Comparison of ENCODE assay signal across 12 cellular contexts in genomic region chr2:186913870-186914269, GRCh38.
A peak's percentile ranks its signal among the peaks of the same experiment; 100 is the strongest.
DNase-seq lines count a peak whose midpoint lies in the region; ATAC-seq lines count a peak whose summit lies in the region.
"Had no signal": no experiment of that assay in that cellular context is flagged by ENCODE, and none has a peak within 500 bp of the region (broad histone marks: within the 10 kb centered on the region; RNA-seq: fewer than 3 reads in every experiment).

No MANE protein-coding gene starts in this region.

- H3K36me3 Mint-ChIP-seq in stimulated activated naive B cell treated with anti-CD40 and anti-IgM and Interleukin-4, amounts not matched to agents 10 μg/mL and 1 μg/mL and 100 μg/mL, for 72 hours: no peaks in the 10 kb centered on the region

- no peaks in the 10 kb centered on the region for H3K27me3 Mint-ChIP-seq in stimulated activated naive B cell treated with anti-CD40 and anti-IgM and Interleukin-4, amounts not matched to agents 10 μg/mL and 1 μg/mL and 100 μg/mL, for 72 hours

- H3K9me3 Mint-ChIP-seq in stimulated activated naive B cell treated with anti-CD40 and anti-IgM and Interleukin-4, amounts not matched to agents 10 μg/mL and 1 μg/mL and 100 μg/mL, for 72 hours: no peaks in the 10 kb centered on the region

- H3K4me3 Mint-ChIP-seq in stimulated activated naive B cell treated with anti-CD40 and anti-IgM and Interleukin-4, amounts not matched to agents 10 μg/mL and 1 μg/mL and 100 μg/mL, for 72 hours: no peak overlapping the region

- peaks cover 2 to 8% of the 10 kb centered on the region in 2 donors for H3K4me1 Mint-ChIP-seq in stimulated activated naive B cell treated with anti-CD40 and anti-IgM and Interleukin-4, amounts not matched to agents 10 μg/mL and 1 μg/mL and 100 μg/mL, for 72 hours

- ATAC-seq in HG02798 (IDR thresholded peaks at IDR 0.05; ENCODE audit: poor library complexity, unreplicated experiment) (peak; percentile 99), HG03571 (IDR thresholded peaks at IDR 0.05; ENCODE audit: unreplicated experiment) (peak; percentile 78)
- peak; percentile 89 to 95 for ATAC-seq in stimulated activated naive B cell treated with anti-CD40 and anti-IgM and Interleukin-4, amounts not matched to agents 10 μg/mL and 1 μg/mL and 100 μg/mL, for 72 hours (replicated peaks)

- intact Hi-C loops in posterior cingulate gyrus (cut with DNase I): no loop called here

- H3K27ac Mint-ChIP-seq in stimulated activated naive B cell treated with anti-CD40 and anti-IgM and Interleukin-4, amounts not matched to agents 10 μg/mL and 1 μg/mL and 100 μg/mL, for 72 hours: no peak overlapping the region

- peak; percentile 1 for DNase-seq in NCI-H146 (lab: John Stamatoyannopoulos, UW)
- no peak for DNase-seq in NCI-H146 treated with DMSO at 0.1 percent for 48 hours (lab: John Stamatoyannopoulos, UW; ENCODE audit: unreplicated experiment)
- no peak for DNase-seq in stimulated activated naive B cell treated with anti-CD40 and anti-IgM and Interleukin-4, amounts not matched to agents 10 μg/mL and 1 μg/mL and 100 μg/mL, for 72 hours
- DNase-seq in DMS153 treated with DMSO at 0.1 percent for 48 hours (lab: John Stamatoyannopoulos, UW; ENCODE audit: unreplicated experiment): no peak
- DNase-seq in posterior cingulate gyrus: no peak
- no peak for DNase-seq in NCI-H187 (lab: John Stamatoyannopoulos, UW)
- DNase-seq: activated effector memory CD4-positive, alpha-beta T cell treated with anti-CD3 and anti-CD28 coated beads, Interleukin-2, amount 50 U/mL, for 16 hours; cortex of kidney; GF-D8; stimulated activated CD4-positive, alpha-beta T cell treated with anti-CD3 and anti-CD28 coated beads, Interleukin-2, amount 100 ng/mL, for 48 hours had no signal
